11 cellular contexts compared by ENCODE assay signal in the genomic region with DNA sequence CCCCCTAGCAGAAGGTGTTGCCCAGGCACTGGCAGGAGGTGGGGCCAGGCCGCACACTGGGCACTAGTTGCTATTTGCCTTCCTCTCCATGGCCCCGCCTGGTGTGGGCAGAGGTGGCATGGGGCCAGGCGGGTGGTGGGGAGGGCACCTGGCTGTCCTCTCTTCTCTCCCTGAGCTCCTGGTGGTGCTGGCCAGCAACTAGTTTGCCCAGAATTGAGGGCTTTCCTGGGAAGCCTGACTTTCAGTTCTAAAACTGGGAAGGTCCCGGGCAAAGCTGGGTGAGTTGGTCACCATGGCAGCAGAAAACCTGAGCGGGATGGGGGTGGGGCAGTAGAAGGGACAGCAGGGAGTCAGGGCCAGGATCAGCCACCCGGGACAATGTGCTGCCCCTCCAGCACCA. TPM values are rescaled to one million over a fixed set of nuclear protein-coding genes. Genes with fewer than 3 reads are reported as not detected.
DNase-seq lines count a peak whose midpoint lies in the region; ATAC-seq, FAIRE-seq and TF ChIP-seq lines count a peak whose summit lies in the region.
"Had no signal": no experiment of that assay in that cellular context is flagged by ENCODE, and none has a peak within 500 bp of the region (broad histone marks: within the 10 kb centered on the region; RNA-seq: fewer than 3 reads in every experiment).

No MANE protein-coding gene starts in this region.

- 63% methylated on average over 6 of the region's 6 CpGs for WGBS in right cardiac atrium

- no peak overlapping the region for H2AFZ ChIP-seq in HCT116 (ENCODE audit: low read depth, low read length, poor library complexity, severe bottlenecking)

- H3K4me3 ChIP-seq in HCT116 (replicated peaks in 1 of 2; ENCODE audit: low read depth in 1 of 2, low read length in 2 of 2) (no peak overlapping the region), Peyer's patch (no peak overlapping the region), right cardiac atrium (ENCODE audit: low read length) (no peak overlapping the region)

- H3K9me2 ChIP-seq in HCT116 (ENCODE audit: insufficient read depth): no peaks in the 10 kb centered on the region

- H3K4me1 ChIP-seq in HCT116 (ENCODE audit: control insufficient read depth in 1 of 2, insufficient read depth in 2 of 2, low read length in 2 of 2): peaks cover 37 to 38% of the 10 kb centered on the region in 2 experiments
- peaks cover 0 to 20% (median 4%) of the 10 kb centered on the region in 4 donors for H3K4me1 ChIP-seq in Peyer's patch
- peaks cover 2% of the 10 kb centered on the region for H3K4me1 ChIP-seq in right cardiac atrium (ENCODE audit: control insufficient read depth, insufficient read depth, low read length)

- no peaks in the 10 kb centered on the region for H3K27me3 Mint-ChIP-seq in stimulated activated memory B cell treated with anti-CD40 and anti-IgM and Interleukin-4, amounts not matched to agents 10 μg/mL and 1 μg/mL and 100 μg/mL, for 72 hours

- no peak overlapping the region for H3K4me3 Mint-ChIP-seq in stimulated activated memory B cell treated with anti-CD40 and anti-IgM and Interleukin-4, amounts not matched to agents 10 μg/mL and 1 μg/mL and 100 μg/mL, for 72 hours

- H3K36me3 Mint-ChIP-seq in stimulated activated memory B cell treated with anti-CD40 and anti-IgM and Interleukin-4, amounts not matched to agents 10 μg/mL and 1 μg/mL and 100 μg/mL, for 72 hours: no peaks in the 10 kb centered on the region

- POLR2A ChIA-PET in HCT116 (lab: Charles Lee): no interaction called here

- H4K20me1 ChIP-seq in HCT116 (ENCODE audit: insufficient read depth): no peaks in the 10 kb centered on the region

- H3K4me1 Mint-ChIP-seq in stimulated activated memory B cell treated with anti-CD40 and anti-IgM and Interleukin-4, amounts not matched to agents 10 μg/mL and 1 μg/mL and 100 μg/mL, for 72 hours: peaks cover 30% of the 10 kb centered on the region

- RAD21 ChIA-PET in HCT116 (lab: Charles Lee; ENCODE audit: low non-redundant PET in 1 of 2, low total read pairs in 2 of 2, uncharacterized antibody in 2 of 2, unreplicated experiment in 2 of 2): no interaction called here

- no peaks in the 10 kb centered on the region for H3K79me2 ChIP-seq in HCT116 (ENCODE audit: insufficient read depth, low read length)

- ATAC-seq in HCT116 (no peak), right cardiac atrium (peak; percentile 48 to 49), GM21737 (IDR thresholded peaks at IDR 0.05; ENCODE audit: unreplicated experiment) (no peak), GM18858 (IDR thresholded peaks at IDR 0.05; ENCODE audit: unreplicated experiment) (no peak)
- ATAC-seq in stimulated activated memory B cell treated with anti-CD40 and anti-IgM and Interleukin-4, amounts not matched to agents 10 μg/mL and 1 μg/mL and 100 μg/mL, for 72 hours: peak; percentile 44
- ATAC-seq: activated naive CD4-positive, alpha-beta T cell treated with anti-CD3 and anti-CD28 coated beads, Interleukin-2, amount 50 U/mL, for 72 hours had no signal

- BruUV-seq in HCT116 (replicated peaks; lab: Mats Ljungman, UMichigan): no TSS peak

- no peak for DNase-seq in HCT116 (ENCODE audit: low read depth, low spot score)
- DNase-seq in Peyer's patch: no peak
- DNase-seq in right cardiac atrium: peak; percentile 68 to 92 (median 88)
- no peak for DNase-seq in dedifferentiated amniotic fluid mesenchymal stem cell (ENCODE audit: extremely low spot score)
- no peak for DNase-seq in frontal cortex (ENCODE audit: low spot score in 2 of 2)
- DNase-seq: KBM-7, T-helper 2 cell had no signal

- FAIRE-seq in frontal cortex (lab: Jason Lieb, UNC): no peak

- no peaks in the 10 kb centered on the region for H3K9me3 Mint-ChIP-seq in stimulated activated memory B cell treated with anti-CD40 and anti-IgM and Interleukin-4, amounts not matched to agents 10 μg/mL and 1 μg/mL and 100 μg/mL, for 72 hours
- H3K9me3 Mint-ChIP-seq: activated naive CD4-positive, alpha-beta T cell treated with anti-CD3 and anti-CD28 coated beads, Interleukin-2, amount 50 U/mL, for 72 hours had no signal

- H3K27me3 ChIP-seq in HCT116 (ENCODE audit: insufficient read depth, low read length): no peaks in the 10 kb centered on the region
- no peaks in the 10 kb centered on the region for H3K27me3 ChIP-seq in Peyer's patch
- no peaks in the 10 kb centered on the region for H3K27me3 ChIP-seq in right cardiac atrium (ENCODE audit: control insufficient read depth, insufficient read depth)

- intact Hi-C loops in HCT116 (cut with micrococcal nuclease): no loop called here
- intact Hi-C loops in right cardiac atrium (cut with DNase I): no loop called here

- H3K9ac ChIP-seq in HCT116 (ENCODE audit: low read length): no peak overlapping the region

- H3K36me3 ChIP-seq in HCT116 (ENCODE audit: control insufficient read depth in 1 of 2, insufficient read depth in 2 of 2, low read length in 2 of 2) (no peaks in the 10 kb centered on the region), Peyer's patch (no peaks in the 10 kb centered on the region)

- TF ChIP-seq POLR2A in HCT116 (IDR thresholded peaks at IDR 0.05; ENCODE audit: borderline replicate concordance, extremely low read depth, insufficient read depth, insufficient read length) (no peak), Peyer's patch (IDR thresholded peaks at IDR 0.05) (no peak)

- no peaks in the 10 kb centered on the region for H3K9me3 ChIP-seq in HCT116 (ENCODE audit: control insufficient read depth in 1 of 2, insufficient read depth in 1 of 2, low read depth in 1 of 2, low read length in 2 of 2)
- no peaks in the 10 kb centered on the region for H3K9me3 ChIP-seq in Peyer's patch
- H3K9me3 ChIP-seq in right cardiac atrium (ENCODE audit: control insufficient read depth, low read length): no peaks in the 10 kb centered on the region

- no peak for TF ChIP-seq RAD21 in HCT116 (IDR thresholded peaks at IDR 0.05; ENCODE audit: low read depth)

- TF ChIP-seq CTCF in HCT116 (IDR thresholded peaks at IDR 0.05 in 2 of 3, conservative IDR thresholded peaks at IDR 0.05 in 1 of 3; ENCODE audit: borderline replicate concordance in 1 of 3, insufficient read depth in 1 of 3, low read depth in 2 of 3, low read length in 2 of 3) (no peak), Peyer's patch (IDR thresholded peaks at IDR 0.05) (no peak)

- H3K4me2 ChIP-seq in HCT116 (ENCODE audit: low read length): 0 out of 2 replicates have a peak overlapping the region, but pooled peaks have one; percentile 23

- no peak overlapping the region for H3K27ac Mint-ChIP-seq in stimulated activated memory B cell treated with anti-CD40 and anti-IgM and Interleukin-4, amounts not matched to agents 10 μg/mL and 1 μg/mL and 100 μg/mL, for 72 hours
- H3K27ac Mint-ChIP-seq: activated naive CD4-positive, alpha-beta T cell treated with anti-CD3 and anti-CD28 coated beads, Interleukin-2, amount 50 U/mL, for 72 hours had no signal

- H3K27ac ChIP-seq in HCT116 (ENCODE audit: low read depth, low read length) (no peak overlapping the region; the same call in 1 of the 2 replicates), Peyer's patch (peak overlapping the region in 3 of 4 donors; percentile 10 to 84 (median 43)), right cardiac atrium (ENCODE audit: low read length) (peak overlapping the region; percentile 59)

- CTCF ChIA-PET in HCT116 (lab: Charles Lee): no interaction called here

TF ChIP-seq in HCT116, 20 proteins besides CTCF, POLR2A, EP300 and RAD21:
- TF ChIP-seq EZH2phosphoT487 (IDR thresholded peaks at IDR 0.05; ENCODE audit: borderline replicate concordance): no peak
- TF ChIP-seq ELF1 (IDR thresholded peaks at IDR 0.05; ENCODE audit: borderline replicate concordance, low read depth): no peak
- TF ChIP-seq POLR2AphosphoS5 (IDR thresholded peaks at IDR 0.05; ENCODE audit: low read depth, low read length): no peak
- TF ChIP-seq FOSL1 (IDR thresholded peaks at IDR 0.05; ENCODE audit: low read depth): no peak
- no peak for TF ChIP-seq SRF (IDR thresholded peaks at IDR 0.05; ENCODE audit: low read depth)
- no peak for TF ChIP-seq JUND (IDR thresholded peaks at IDR 0.05)
TF ChIP-seq in HCT116: peak in this region for 0.

RNA-seq across cellular contexts. Expression of gene RBM38, which starts 48.2 kb away (rescaled TPM):
- 36.2 TPM for total RNA-seq in HCT116 (2021; ENCODE audit: unreplicated experiment)
- polyA plus RNA-seq in HCT116 (2012): 33.1 and 35.2 TPM in 2 replicates
- total RNA-seq in Peyer's patch: 10 to 100 TPM in 3 of 4 donors, 1 to 10 TPM in 1; 9.6 to 15.5 (median 12.8) TPM
- total RNA-seq in right cardiac atrium: 100 to 1,000 TPM in 1 of 4 donors, 10 to 100 TPM in 3; 82.6 to 143 (median 94.4) TPM
- 182 TPM for polyA plus RNA-seq in right cardiac atrium
- 10.6 TPM for total RNA-seq in frontal cortex

Comparison
In these comparisons a context has a peak if more than half of its experiments do, and no peak if none do; other contexts are left out.
1. ATAC-seq: peak in right cardiac atrium (2 of 2) and stimulated activated memory B cell treated with anti-CD40 and anti-IgM and Interleukin-4, amounts not matched to agents 10 μg/mL and 1 μg/mL and 100 μg/mL, for 72 hours (single experiment); none in HCT116 (single experiment), GM21737 (single experiment) and GM18858 (single experiment).
2. DNase-seq: peak in right cardiac atrium (3 of 3); none in HCT116 (single experiment), Peyer's patch (0 of 3), dedifferentiated amniotic fluid mesenchymal stem cell (single experiment) and frontal cortex (0 of 2).